15 cellular contexts compared by ENCODE assay signal in genomic region chr4:90979551-90979950, GRCh38.
"Had no signal": no experiment of that assay in that cellular context is flagged by ENCODE, and none has a peak within 500 bp of the region (broad histone marks: within the 10 kb centered on the region; RNA-seq: fewer than 3 reads in every experiment).

No MANE protein-coding gene starts in this region.

- H3K4me1 ChIP-seq: spleen, transverse colon, uterus had no signal

- H3K9me3 ChIP-seq: spleen, transverse colon, uterus had no signal

- H3K27me3 ChIP-seq: spleen, transverse colon, uterus had no signal

- H3K36me3 ChIP-seq: spleen, transverse colon, uterus had no signal

- ATAC-seq: activated naive CD8-positive, alpha-beta T cell treated with anti-CD3 and anti-CD28 coated beads, Interleukin-2, amount 50 U/mL, for 24 hours had no signal

- DNase-seq: activated CD4-positive, alpha-beta T cell treated with anti-CD3 and anti-CD28 coated beads, Interleukin-2, amount 10 ng/mL, durations not matched to agents 24 days and 14 days; activated CD8-positive, alpha-beta memory T cell treated with anti-CD3 and anti-CD28 coated beads, Interleukin-2, amount 50 U/mL, for 48 hours; activated effector memory CD4-positive, alpha-beta T cell treated with Interleukin-2 at 50 U/mL for 16 hours; activated naive CD4-positive, alpha-beta T cell treated with anti-CD3 and anti-CD28 coated beads, Interleukin-2, amount 10 ng/mL, durations not matched to agents 7 days and 5 days; activated naive CD8-positive, alpha-beta T cell treated with anti-CD3 and anti-CD28 coated beads, Interleukin-2, amount 50 U/mL, for 24 hours; activated T-cell treated with anti-CD3 and anti-CD28 coated beads, Interleukin-2, amount 50 U/mL, for 48 hours; anterior cingulate cortex; caudate nucleus; occipital lobe; posterior cingulate gyrus; retina; spleen; stimulated activated naive CD4-positive, alpha-beta T cell; transverse colon; uterus had no signal

- H3K4me3 ChIP-seq: spleen, transverse colon, uterus had no signal

- H3K27ac ChIP-seq: spleen, transverse colon, uterus had no signal
